Comparison of ENCODE assay signal across 1 cellular context in the genomic region with DNA sequence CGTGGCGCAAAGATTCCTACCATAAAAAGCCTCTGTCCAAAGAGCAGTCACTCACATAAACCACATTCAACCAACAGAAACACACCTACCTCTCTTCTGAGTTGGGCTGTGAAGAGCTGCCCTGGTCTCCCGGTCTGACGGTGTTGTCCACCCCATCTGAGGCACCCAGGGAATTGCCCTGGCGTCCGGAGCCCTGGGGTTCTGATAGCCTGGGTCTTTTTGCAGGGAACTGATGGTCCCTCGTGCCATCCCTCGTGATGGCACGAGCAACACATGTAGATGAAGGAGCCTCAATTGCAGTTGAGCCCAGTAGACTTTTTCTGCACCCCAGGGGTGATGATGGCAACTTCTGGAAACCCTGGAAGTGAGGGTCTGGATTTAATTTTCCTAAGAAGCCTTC.
TF ChIP-seq lines count a peak whose summit lies in the region.

No MANE protein-coding gene starts in this region.

TF ChIP-seq in IMR-90, 13 proteins besides CTCF, POLR2A, EP300 and RAD21 (continued from another document):
- TF ChIP-seq, protein P1, sequence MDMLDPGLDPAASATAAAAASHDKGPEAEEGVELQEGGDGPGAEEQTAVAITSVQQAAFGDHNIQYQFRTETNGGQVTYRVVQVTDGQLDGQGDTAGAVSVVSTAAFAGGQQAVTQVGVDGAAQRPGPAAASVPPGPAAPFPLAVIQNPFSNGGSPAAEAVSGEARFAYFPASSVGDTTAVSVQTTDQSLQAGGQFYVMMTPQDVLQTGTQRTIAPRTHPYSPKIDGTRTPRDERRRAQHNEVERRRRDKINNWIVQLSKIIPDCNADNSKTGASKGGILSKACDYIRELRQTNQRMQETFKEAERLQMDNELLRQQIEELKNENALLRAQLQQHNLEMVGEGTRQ (IDR thresholded peaks at IDR 0.05; ENCODE audit: low read depth, low read length): no peak
- TF ChIP-seq MXI1 (IDR thresholded peaks at IDR 0.05; ENCODE audit: borderline replicate concordance, low read depth, low read length) (no peak), CEBPB (IDR thresholded peaks at IDR 0.05; ENCODE audit: low read depth, low read length) (no peak), FOS (IDR thresholded peaks at IDR 0.05; ENCODE audit: low read depth, low read length) (no peak), RFX5 (IDR thresholded peaks at IDR 0.05; ENCODE audit: low read depth, low read length) (no peak), MAZ (IDR thresholded peaks at IDR 0.05; ENCODE audit: borderline replicate concordance, low read depth, low read length) (no peak), MAFK (IDR thresholded peaks at IDR 0.05; ENCODE audit: low read depth, low read length) (no peak)
